ENCODE assay signal across 9 cellular contexts in genomic region chr18:23226930-23227728, GRCh38.
A peak's percentile ranks its signal among the peaks of the same experiment; 100 is the strongest.
DNase-seq lines count a peak whose midpoint lies in the region; ATAC-seq and TF ChIP-seq lines count a peak whose summit lies in the region.
"Had no signal": no experiment of that assay in that cellular context is flagged by ENCODE, and none has a peak within 500 bp of the region (broad histone marks: within the 10 kb centered on the region; RNA-seq: fewer than 3 reads in every experiment).

No MANE protein-coding gene starts in this region.

- no peaks in the 10 kb centered on the region for H3K27me3 Mint-ChIP-seq in H9 (ENCODE audit: low read depth)

- peaks cover 7 to 42% (median 19%) of the 10 kb centered on the region in 3 experiments; a peak in 5 of 7 replicates for H3K36me3 Mint-ChIP-seq in H9 (ENCODE audit: insufficient read depth in 1 of 3, low read depth in 3 of 3)

- H2BK120ac ChIP-seq in H9 (ENCODE audit: low read depth, low read length, poor library complexity, severe bottlenecking) = no peak overlapping the region

- no peak overlapping the region for H3K56ac ChIP-seq in H9 (ENCODE audit: insufficient read length, low read depth, low read length)

- ATAC-seq in HG03108 (IDR thresholded peaks at IDR 0.05; ENCODE audit: unreplicated experiment) = no peak

- no peak overlapping the region for H2BK5ac ChIP-seq in H9 (ENCODE audit: insufficient read length, low read length)

- H3K9me3 ChIP-seq in OCI-LY3 (ENCODE audit: insufficient read depth, low read length) (no peaks in the 10 kb centered on the region), esophagus muscularis mucosa (no peaks in the 10 kb centered on the region), H9 (ENCODE audit: control insufficient read depth, low read depth, low read length) (no peaks in the 10 kb centered on the region)

- H3K4me1 ChIP-seq in OCI-LY3 (ENCODE audit: low read length) (peaks cover 81% of the 10 kb centered on the region), esophagus muscularis mucosa (peaks cover 46 to 74% (median 61%) of the 10 kb centered on the region in 4 donors), H9 (ENCODE audit: insufficient read depth, low read length) (peaks cover 4% of the 10 kb centered on the region; the same call in 1 of the 2 replicates)

- peak overlapping the region; percentile 85 for H3K27ac ChIP-seq in OCI-LY3 (ENCODE audit: low read length)
- H3K27ac ChIP-seq in esophagus muscularis mucosa (replicated peaks in 1 of 4) = peak overlapping the region; percentile 56 to 72 (median 64)
- H3K27ac ChIP-seq in H9 (ENCODE audit: insufficient read length, low read depth, low read length) = no peak overlapping the region

- H4K8ac ChIP-seq in H9 (replicated peaks; ENCODE audit: insufficient read length, low read depth, low read length) = no peak overlapping the region

- peaks cover 27% of the 10 kb centered on the region for H3K36me3 ChIP-seq in OCI-LY3 (replicated peaks; ENCODE audit: low read depth, low read length)
- no peaks in the 10 kb centered on the region for H3K36me3 ChIP-seq in esophagus muscularis mucosa

- no peak overlapping the region for H3K4me3 Mint-ChIP-seq in H9

- H3K27ac Mint-ChIP-seq in H9 = peak overlapping the region in 1 of 3 experiments; percentile 53; a peak in 1 of 7 replicates

- no peak overlapping the region for H3K4ac ChIP-seq in H9 (ENCODE audit: low read depth, low read length)

- no peak for TF ChIP-seq CTCF in OCI-LY3 (IDR thresholded peaks at IDR 0.05; ENCODE audit: low read depth, low read length)
- no peak for TF ChIP-seq CTCF in esophagus muscularis mucosa (IDR thresholded peaks at IDR 0.05)
- TF ChIP-seq CTCF in H9 (conservative IDR thresholded peaks at IDR 0.05) = no peak

- no peak overlapping the region for H3K18ac ChIP-seq in H9 (ENCODE audit: insufficient read length, low read depth, low read length)

- H3K9me3 Mint-ChIP-seq in H9 = no peaks in the 10 kb centered on the region

- no peaks in the 10 kb centered on the region for H3K79me1 ChIP-seq in H9 (ENCODE audit: insufficient read depth, low read depth, low read length, poor library complexity, severe bottlenecking)

- no peak for TF ChIP-seq POLR2A in esophagus muscularis mucosa (IDR thresholded peaks at IDR 0.05; ENCODE audit: low read depth)

- DNase-seq in CD1c-positive myeloid dendritic cell (ENCODE audit: extremely low spot score) (peak; percentile 43), esophagus muscularis mucosa (ENCODE audit: extremely low spot score) (no peak), non-pigmented ciliary epithelial cell (ENCODE audit: low read depth) (peak; percentile 75), H9 (no peak), mesenteric fat pad (ENCODE audit: low spot score) (no peak), C1 segment of cervical spinal cord (lab: John Stamatoyannopoulos, UW) (no peak)
- DNase-seq: activated effector memory CD4-positive, alpha-beta T cell treated with anti-CD3 and anti-CD28 coated beads, Interleukin-2, amount 50 U/mL, for 16 hours had no signal

- no peak for TF ChIP-seq EP300 in esophagus muscularis mucosa (IDR thresholded peaks at IDR 0.05)

- H2BK20ac ChIP-seq in H9 (ENCODE audit: low read depth, low read length, poor library complexity, severe bottlenecking) = no peak overlapping the region

- no peaks in the 10 kb centered on the region for H3K23me2 ChIP-seq in H9 (ENCODE audit: insufficient read length, low read depth, low read length, poor library complexity, severe bottlenecking)

- H3K4me2 ChIP-seq in OCI-LY3 (ENCODE audit: low read length) = peak overlapping the region; percentile 58
- H3K4me2 ChIP-seq in H9 (ENCODE audit: insufficient read depth, insufficient read length, low read length) = no peak overlapping the region

- no peak overlapping the region for H3T11ph ChIP-seq in H9 (ENCODE audit: low read length)

- H4K5ac ChIP-seq in H9 (ENCODE audit: insufficient read length, low read depth, low read length) = no peak overlapping the region

- H2AFZ ChIP-seq in OCI-LY3 (ENCODE audit: low read depth, low read length) (no peak overlapping the region), H9 (ENCODE audit: low read length) (no peak overlapping the region)

- H3K9ac ChIP-seq in OCI-LY3 (ENCODE audit: low read length) (0 out of 2 replicates have a peak overlapping the region, but pooled peaks have one; percentile 46), H9 (ENCODE audit: extremely low read depth, insufficient read length, low read length) (no peak overlapping the region)

- 71% methylated on average over 11 of the region's 11 CpGs for WGBS in esophagus muscularis mucosa
- no CpG with 5 or more reads among the region's 11 CpGs for WGBS in H9 (ENCODE audit: extremely low coverage, insufficient read length, low lambda C conversion rate)

- H4K20me1 ChIP-seq in OCI-LY3 (ENCODE audit: insufficient read depth, low read length) = no peaks in the 10 kb centered on the region
- H4K20me1 ChIP-seq in H9 (ENCODE audit: control insufficient read depth, insufficient read depth, insufficient read length) = no peaks in the 10 kb centered on the region

- no peak overlapping the region for H2BK15ac ChIP-seq in H9 (ENCODE audit: low read depth, low read length)

- H4K91ac ChIP-seq in H9 (ENCODE audit: insufficient read length, low read depth, low read length) = no peak overlapping the region

- no peak overlapping the region for H3K23ac ChIP-seq in H9 (ENCODE audit: insufficient read length, low read depth, low read length)

- H3K4me1 Mint-ChIP-seq in H9 = peaks cover 22 to 23% of the 10 kb centered on the region in 2 experiments

- H3K79me2 ChIP-seq in OCI-LY3 (ENCODE audit: low read length) (no peaks in the 10 kb centered on the region), H9 (ENCODE audit: insufficient read depth, low read length) (no peaks in the 10 kb centered on the region)

- H2BK12ac ChIP-seq in H9 (ENCODE audit: insufficient read length, low read depth, low read length) = no peak overlapping the region

- intact Hi-C loops in esophagus muscularis mucosa (cut with DNase I) = no loop called here

- H3K4me3 ChIP-seq in OCI-LY3 (ENCODE audit: low read length) (no peak overlapping the region), esophagus muscularis mucosa (no peak overlapping the region)

- no peak overlapping the region for H2AK5ac ChIP-seq in H9 (ENCODE audit: insufficient read length, low read length)

- H3K14ac ChIP-seq in H9 (ENCODE audit: insufficient read depth, low read length) = no peak overlapping the region

- no peaks in the 10 kb centered on the region for H3K27me3 ChIP-seq in OCI-LY3 (ENCODE audit: low read depth, low read length)
- no peaks in the 10 kb centered on the region for H3K27me3 ChIP-seq in esophagus muscularis mucosa
- no peaks in the 10 kb centered on the region for H3K27me3 ChIP-seq in H9 (ENCODE audit: insufficient read depth, low read length)

Comparison
In these comparisons a context has a peak if more than half of its experiments do, and no peak if none do; other contexts are left out.
1. DNase-seq: peak in CD1c-positive myeloid dendritic cell (single experiment) and non-pigmented ciliary epithelial cell (single experiment); none in esophagus muscularis mucosa (single experiment), H9 (single experiment), mesenteric fat pad (single experiment) and C1 segment of cervical spinal cord (0 of 14).